In the genomic region with DNA sequence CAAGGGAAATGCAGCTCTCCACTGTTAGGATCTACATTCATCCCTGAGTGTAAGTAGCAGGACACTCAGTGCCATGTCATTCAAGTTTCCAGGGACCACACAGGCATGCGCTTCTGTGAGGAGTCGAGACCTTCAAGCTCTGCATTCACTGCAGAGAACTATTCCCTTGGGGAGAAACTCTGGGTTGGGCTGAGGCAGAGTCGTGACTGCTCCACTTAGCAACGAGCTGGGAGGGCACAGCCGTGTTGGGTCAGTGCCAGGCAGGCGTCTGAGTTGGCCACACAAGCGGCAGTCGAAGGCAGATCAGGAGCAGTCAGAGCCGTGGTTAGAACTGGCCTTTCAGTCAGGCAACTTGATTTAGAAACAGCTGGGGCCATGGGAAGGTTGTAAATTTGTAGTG, we compare ENCODE assay signal across 9 cellular contexts. TPM values are rescaled to one million over a fixed set of nuclear protein-coding genes. Genes with fewer than 3 reads are reported as not detected.
DNase-seq lines count a peak whose midpoint lies in the region; ATAC-seq and TF ChIP-seq lines count a peak whose summit lies in the region.
"Had no signal": no experiment of that assay in that cellular context is flagged by ENCODE, and none has a peak within 500 bp of the region (broad histone marks: within the 10 kb centered on the region; RNA-seq: fewer than 3 reads in every experiment).

No MANE protein-coding gene starts in this region.

- H3K27me3 Mint-ChIP-seq in activated T-helper 1 cell treated with anti-CD3 and anti-CD28 coated beads, Interleukin-12 subunit alpha, Interleukin-12 subunit beta, Interleukin-2, Interleukin-4 antibody, amounts not matched to agents 30 ng/mL and 10 ng/mL and 1 ng/mL, durations not matched to agents 14 hours and 24 hours and 36 hours (ENCODE audit: insufficient read depth), result peaks cover 12% of the 10 kb centered on the region
- H3K27me3 Mint-ChIP-seq: activated T-helper 17 cell treated with anti-CD3 and anti-CD28 coated beads, Interleukin-2, amount 50 U/mL, for 72 hours had no signal

- no peaks in the 10 kb centered on the region for H3K27me3 ChIP-seq in SJCRH30

- H3K36me3 Mint-ChIP-seq in activated T-helper 1 cell treated with anti-CD3 and anti-CD28 coated beads, Interleukin-12 subunit alpha, Interleukin-12 subunit beta, Interleukin-2, Interleukin-4 antibody, amounts not matched to agents 30 ng/mL and 10 ng/mL and 1 ng/mL, durations not matched to agents 14 hours and 24 hours and 36 hours (ENCODE audit: low read depth), result peaks cover 4% of the 10 kb centered on the region

- no peak for TF ChIP-seq POLR2A in lower leg skin (IDR thresholded peaks at IDR 0.05)

- no peak for TF ChIP-seq CTCF in lower leg skin (IDR thresholded peaks at IDR 0.05)

- peaks cover 54% of the 10 kb centered on the region for H3K36me3 ChIP-seq in SJCRH30

- peak overlapping the region; percentile 20; the same call in 1 of the 2 replicates for H3K27ac ChIP-seq in SJCRH30

- peak in 11 of 14 donors; percentile 43 to 84 (median 59) for DNase-seq in C1 segment of cervical spinal cord (lab: John Stamatoyannopoulos, UW)
- DNase-seq in SJCRH30, result peak; percentile 84 to 88
- DNase-seq in Right ventricle myocardium superior, result peak; percentile 89
- peak; percentile 68 to 95 (median 80) for DNase-seq in posterior cingulate gyrus
- DNase-seq in activated T-helper 1 cell treated with anti-CD3 and anti-CD28 coated beads, Interleukin-12 subunit alpha, Interleukin-12 subunit beta, Interleukin-2, Interleukin-4 antibody, amounts not matched to agents 30 ng/mL and 10 ng/mL and 1 ng/mL, durations not matched to agents 14 hours and 24 hours and 36 hours (ENCODE audit: low spot score), result no peak
- DNase-seq in lower leg skin (ENCODE audit: low spot score in 2 of 2), result no peak
- no peak for DNase-seq in SKM-1 treated with dmso at 0.1 percent for 144 hours (lab: John Stamatoyannopoulos, UW; ENCODE audit: unreplicated experiment)

- H3K4me1 ChIP-seq in SJCRH30, result peaks cover 14% of the 10 kb centered on the region; the same call in 1 of the 2 replicates

- no peaks in the 10 kb centered on the region for H3K9me3 ChIP-seq in SJCRH30 (replicated peaks)

- no peaks in the 10 kb centered on the region for H3K9me3 Mint-ChIP-seq in activated T-helper 1 cell treated with anti-CD3 and anti-CD28 coated beads, Interleukin-12 subunit alpha, Interleukin-12 subunit beta, Interleukin-2, Interleukin-4 antibody, amounts not matched to agents 30 ng/mL and 10 ng/mL and 1 ng/mL, durations not matched to agents 14 hours and 24 hours and 36 hours
- H3K9me3 Mint-ChIP-seq: activated T-helper 17 cell treated with anti-CD3 and anti-CD28 coated beads, Interleukin-2, amount 50 U/mL, for 72 hours had no signal

- WGBS in lower leg skin, 2 donors, result 2 to 14% methylated on average over 8 to 9 of the region's 9 CpGs

- H3K4me3 ChIP-seq in SJCRH30, result no peak overlapping the region
- no peak overlapping the region for H3K4me3 ChIP-seq in lower leg skin (ENCODE audit: low read depth, poor library complexity, severe bottlenecking)

- ATAC-seq in Right ventricle myocardium superior (ENCODE audit: poor library complexity) (peak; percentile 92), HG03175 (IDR thresholded peaks at IDR 0.05; ENCODE audit: unreplicated experiment) (no peak)
- ATAC-seq: activated T-helper 17 cell treated with anti-CD3 and anti-CD28 coated beads, Interleukin-2, amount 50 U/mL, for 72 hours had no signal

- intact Hi-C loops in Right ventricle myocardium superior (cut with DNase I), result no loop called here
- intact Hi-C loops in posterior cingulate gyrus (cut with DNase I), result no loop called here
- intact Hi-C loops in activated T-helper 1 cell treated with anti-CD3 and anti-CD28 coated beads, Interleukin-12 subunit alpha, Interleukin-12 subunit beta, Interleukin-2, Interleukin-4 antibody, amounts not matched to agents 30 ng/mL and 10 ng/mL and 1 ng/mL, durations not matched to agents 14 hours and 24 hours and 36 hours (cut with micrococcal nuclease), result no loop called here
- intact Hi-C loops in lower leg skin (cut with DNase I; ENCODE audit: low total_unique reads), result no loop called here

- no peak overlapping the region for H3K27ac Mint-ChIP-seq in activated T-helper 1 cell treated with anti-CD3 and anti-CD28 coated beads, Interleukin-12 subunit alpha, Interleukin-12 subunit beta, Interleukin-2, Interleukin-4 antibody, amounts not matched to agents 30 ng/mL and 10 ng/mL and 1 ng/mL, durations not matched to agents 14 hours and 24 hours and 36 hours
- H3K27ac Mint-ChIP-seq: activated T-helper 17 cell treated with anti-CD3 and anti-CD28 coated beads, Interleukin-2, amount 50 U/mL, for 72 hours had no signal

- peaks cover 11% of the 10 kb centered on the region for H3K4me1 Mint-ChIP-seq in activated T-helper 1 cell treated with anti-CD3 and anti-CD28 coated beads, Interleukin-12 subunit alpha, Interleukin-12 subunit beta, Interleukin-2, Interleukin-4 antibody, amounts not matched to agents 30 ng/mL and 10 ng/mL and 1 ng/mL, durations not matched to agents 14 hours and 24 hours and 36 hours (ENCODE audit: low read depth)

- no peak overlapping the region for H3K4me3 Mint-ChIP-seq in activated T-helper 1 cell treated with anti-CD3 and anti-CD28 coated beads, Interleukin-12 subunit alpha, Interleukin-12 subunit beta, Interleukin-2, Interleukin-4 antibody, amounts not matched to agents 30 ng/mL and 10 ng/mL and 1 ng/mL, durations not matched to agents 14 hours and 24 hours and 36 hours
- H3K4me3 Mint-ChIP-seq: activated T-helper 17 cell treated with anti-CD3 and anti-CD28 coated beads, Interleukin-2, amount 50 U/mL, for 72 hours had no signal

RNA-seq across cellular contexts. Expression of a gene that starts 14.7 kb away (rescaled TPM):
- total RNA-seq in SJCRH30 (2014; rRNA removed; shearing (Covaris generic)), result not detected in 2 replicates
- total RNA-seq in Right ventricle myocardium superior (13.8 TPM), lower leg skin (1 to 10 TPM; 2.1 to 6.9 (median 3.8) TPM)
- not detected in 2 replicates for total RNA-seq in activated T-helper 1 cell treated with anti-CD3 and anti-CD28 coated beads, Interleukin-12 subunit alpha, Interleukin-12 subunit beta, Interleukin-2, Interleukin-4 antibody, amounts not matched to agents 30 ng/mL and 10 ng/mL and 1 ng/mL, durations not matched to agents 14 hours and 24 hours and 36 hours

RNA-seq across cellular contexts. Expression of a gene that starts 26.1 kb away (rescaled TPM):
- total RNA-seq in SJCRH30 (2014; rRNA removed; shearing (Covaris generic)), result 26.3 and 26.7 TPM in 2 replicates
- total RNA-seq in Right ventricle myocardium superior, result 1.7 TPM
- total RNA-seq in activated T-helper 1 cell treated with anti-CD3 and anti-CD28 coated beads, Interleukin-12 subunit alpha, Interleukin-12 subunit beta, Interleukin-2, Interleukin-4 antibody, amounts not matched to agents 30 ng/mL and 10 ng/mL and 1 ng/mL, durations not matched to agents 14 hours and 24 hours and 36 hours, result 0.05 TPM in 2 replicates
- total RNA-seq in lower leg skin, result 1 to 10 TPM; 1.2 to 6.4 (median 3.4) TPM

RNA-seq across cellular contexts. Expression of a gene that starts 55.3 kb away (rescaled TPM):
- 19.8 and 25.5 TPM in 2 replicates for total RNA-seq in SJCRH30 (2014; rRNA removed; shearing (Covaris generic))
- total RNA-seq in Right ventricle myocardium superior, result 8.8 TPM
- total RNA-seq in activated T-helper 1 cell treated with anti-CD3 and anti-CD28 coated beads, Interleukin-12 subunit alpha, Interleukin-12 subunit beta, Interleukin-2, Interleukin-4 antibody, amounts not matched to agents 30 ng/mL and 10 ng/mL and 1 ng/mL, durations not matched to agents 14 hours and 24 hours and 36 hours, result 64.8 and 66.4 TPM in 2 replicates
- total RNA-seq in lower leg skin, result 10 to 100 TPM; 14.9 to 25.0 (median 20.9) TPM

Comparison
In these comparisons a context has a peak if more than half of its experiments do, and no peak if none do; other contexts are left out.
1. DNase-seq: peak in C1 segment of cervical spinal cord (11 of 14), SJCRH30 (2 of 2), Right ventricle myocardium superior (single experiment) and posterior cingulate gyrus (10 of 10); none in activated T-helper 1 cell treated with anti-CD3 and anti-CD28 coated beads, Interleukin-12 subunit alpha, Interleukin-12 subunit beta, Interleukin-2, Interleukin-4 antibody, amounts not matched to agents 30 ng/mL and 10 ng/mL and 1 ng/mL, durations not matched to agents 14 hours and 24 hours and 36 hours (single experiment), lower leg skin (0 of 2) and SKM-1 treated with dmso at 0.1 percent for 144 hours (single experiment).